Comparison of ENCODE assay signal across 8 cellular contexts in the genomic region with DNA sequence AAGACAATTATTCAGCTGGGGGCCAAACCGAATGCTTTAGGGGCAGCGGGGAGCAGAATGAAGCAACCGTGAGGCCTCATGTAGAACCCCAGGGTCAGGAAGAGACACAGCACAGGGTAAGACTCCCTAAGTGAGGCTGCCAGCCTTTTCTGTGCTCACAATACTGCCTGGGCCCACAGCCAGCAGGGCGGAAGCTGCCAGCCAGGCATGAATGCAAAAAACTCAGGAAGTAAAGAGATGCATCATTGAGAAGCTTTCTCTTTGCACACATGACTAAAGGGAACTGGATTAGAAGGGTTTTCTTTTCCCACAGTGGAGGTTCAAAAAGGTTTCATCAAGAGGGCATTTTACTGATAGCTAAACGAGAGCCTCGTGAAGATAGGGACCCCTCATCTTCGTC. TPM values are rescaled to one million over a fixed set of nuclear protein-coding genes. Genes with fewer than 3 reads are reported as not detected.
DNase-seq lines count a peak whose midpoint lies in the region; ATAC-seq and TF ChIP-seq lines count a peak whose summit lies in the region.

No MANE protein-coding gene starts in this region.

- H4K5ac ChIP-seq in H9 (ENCODE audit: insufficient read length, low read depth, low read length): no peak overlapping the region

- H3K27ac Mint-ChIP-seq in naive B cell: peak overlapping the region in 4 of 6 donors; percentile 5 to 78 (median 56)
- no peak overlapping the region for H3K27ac Mint-ChIP-seq in H9

- no peak overlapping the region for H3K14ac ChIP-seq in H9 (ENCODE audit: insufficient read depth, low read length)

- H3K9ac ChIP-seq in H9 (ENCODE audit: extremely low read depth, insufficient read length, low read length): no peak overlapping the region

- H3K27me3 Mint-ChIP-seq in naive B cell (no peaks in the 10 kb centered on the region), H9 (ENCODE audit: low read depth) (peaks cover 2% of the 10 kb centered on the region; the same call in 1 of the 2 replicates)

- intact Hi-C loops in dorsolateral prefrontal cortex (cut with DNase I): no loop called here

- no peak overlapping the region for H2BK15ac ChIP-seq in H9 (ENCODE audit: low read depth, low read length)

- no peaks in the 10 kb centered on the region for H3K9me3 ChIP-seq in H9 (ENCODE audit: control insufficient read depth, low read depth, low read length)

- no peak overlapping the region for H4K91ac ChIP-seq in H9 (ENCODE audit: insufficient read length, low read depth, low read length)

- H3K27me3 ChIP-seq in dorsolateral prefrontal cortex: no peaks in the 10 kb centered on the region
- H3K27me3 ChIP-seq in H9 (ENCODE audit: insufficient read depth, low read length): no peaks in the 10 kb centered on the region

- no peaks in the 10 kb centered on the region for H3K23me2 ChIP-seq in H9 (ENCODE audit: insufficient read length, low read depth, low read length, poor library complexity, severe bottlenecking)

- DNase-seq in Caki2 (ENCODE audit: low read depth) (peak; percentile 67), NCI-H446 treated with DMSO at 0.1 percent for 48 hours (lab: John Stamatoyannopoulos, UW) (peak; percentile 76), dorsolateral prefrontal cortex (peak in 8 of 10 donors; percentile 33 to 82 (median 66)), naive B cell (no peak), H9 (no peak)

- H3K36me3 Mint-ChIP-seq in naive B cell (no peaks in the 10 kb centered on the region), H9 (ENCODE audit: insufficient read depth in 1 of 3, low read depth in 3 of 3) (no peaks in the 10 kb centered on the region)

- H3K27ac ChIP-seq in dorsolateral prefrontal cortex (peak overlapping the region in 39 of 59 donors; percentile 3 to 78 (median 49)), H9 (ENCODE audit: insufficient read length, low read depth, low read length) (no peak overlapping the region)

- H3K4ac ChIP-seq in H9 (ENCODE audit: low read depth, low read length): no peak overlapping the region

- TF ChIP-seq CTCF in dorsolateral prefrontal cortex (IDR thresholded peaks at IDR 0.05 in 54 of 56, conservative IDR thresholded peaks at IDR 0.05 in 2 of 56; ENCODE audit: low read depth in 1 of 56, partially characterized antibody in 56 of 56) (no peak), H9 (conservative IDR thresholded peaks at IDR 0.05) (no peak)

- no peaks in the 10 kb centered on the region for H3K9me3 Mint-ChIP-seq in naive B cell
- H3K9me3 Mint-ChIP-seq in H9: no peaks in the 10 kb centered on the region

- peak; percentile 52 to 58 for ATAC-seq in naive B cell (ENCODE audit: low read depth in 2 of 2)
- ATAC-seq in GM21737 (IDR thresholded peaks at IDR 0.05; ENCODE audit: unreplicated experiment): no peak
- ATAC-seq in HG03196 (IDR thresholded peaks at IDR 0.05; ENCODE audit: unreplicated experiment): no peak
- no peak for ATAC-seq in GM19324 (IDR thresholded peaks at IDR 0.05; ENCODE audit: low FRiP score, unreplicated experiment)

- H3K4me3 Mint-ChIP-seq in naive B cell (peak overlapping the region in 2 of 8 donors; percentile 17 to 56), H9 (no peak overlapping the region)

- WGBS in H9 (ENCODE audit: extremely low coverage, insufficient read length, low lambda C conversion rate): no CpG with 5 or more reads among the region's 7 CpGs

- H4K8ac ChIP-seq in H9 (replicated peaks; ENCODE audit: insufficient read length, low read depth, low read length): no peak overlapping the region

- H2BK20ac ChIP-seq in H9 (ENCODE audit: low read depth, low read length, poor library complexity, severe bottlenecking): no peak overlapping the region

- no peaks in the 10 kb centered on the region for H3K79me1 ChIP-seq in H9 (ENCODE audit: insufficient read depth, low read depth, low read length, poor library complexity, severe bottlenecking)

- no peak overlapping the region for H2AFZ ChIP-seq in H9 (ENCODE audit: low read length)

- no peak overlapping the region for H2BK12ac ChIP-seq in H9 (ENCODE audit: insufficient read length, low read depth, low read length)

- no peak overlapping the region for H2BK5ac ChIP-seq in H9 (ENCODE audit: insufficient read length, low read length)

- H3K4me1 Mint-ChIP-seq in naive B cell (peaks cover 18 to 23% (median 19%) of the 10 kb centered on the region in 3 donors), H9 (peaks cover 12% of the 10 kb centered on the region in 2 experiments)

- no peak overlapping the region for H3K4me2 ChIP-seq in H9 (ENCODE audit: insufficient read depth, insufficient read length, low read length)

- H3K56ac ChIP-seq in H9 (ENCODE audit: insufficient read length, low read depth, low read length): no peak overlapping the region

- H3K23ac ChIP-seq in H9 (ENCODE audit: insufficient read length, low read depth, low read length): no peak overlapping the region

- H4K20me1 ChIP-seq in H9 (ENCODE audit: control insufficient read depth, insufficient read depth, insufficient read length): no peaks in the 10 kb centered on the region

- H3K4me1 ChIP-seq in H9 (ENCODE audit: insufficient read depth, low read length): no peaks in the 10 kb centered on the region

- no peak overlapping the region for H3K4me3 ChIP-seq in dorsolateral prefrontal cortex

- no peak overlapping the region for H2AK5ac ChIP-seq in H9 (ENCODE audit: insufficient read length, low read length)

- H2BK120ac ChIP-seq in H9 (ENCODE audit: low read depth, low read length, poor library complexity, severe bottlenecking): no peak overlapping the region

- H3K18ac ChIP-seq in H9 (ENCODE audit: insufficient read length, low read depth, low read length): no peak overlapping the region

- no peaks in the 10 kb centered on the region for H3K79me2 ChIP-seq in H9 (ENCODE audit: insufficient read depth, low read length)

- in situ Hi-C loops in Caki2 (cut with HindIII; ENCODE audit: low pct_unique_long_range_greater_than_20kb, low sequenced_read_pairs): no loop called here

- H3T11ph ChIP-seq in H9 (ENCODE audit: low read length): no peak overlapping the region

RNA-seq across cellular contexts. Expression of gene CA12, which starts 33.3 kb away (rescaled TPM):
- total RNA-seq in Caki2 (2014; rRNA removed; shearing (Covaris generic); ENCODE audit: low replicate concordance): 194 and 272 TPM in 2 replicates
- 10 to 100 TPM in 4 of 120 experiments, 1 to 10 TPM in 106, under 1 TPM in 10; 0.37 to 18.4 (median 2.5) TPM for total RNA-seq in dorsolateral prefrontal cortex
- polyA plus RNA-seq in naive B cell (ENCODE audit: low read depth in 6 of 6): not detected
- total RNA-seq in H9 (2021): 0.42 and 0.68 TPM in 2 replicates

Comparison
In these comparisons a context has a peak if more than half of its experiments do, and no peak if none do; other contexts are left out.
1. DNase-seq: peak in Caki2 (single experiment), NCI-H446 treated with DMSO at 0.1 percent for 48 hours (single experiment) and dorsolateral prefrontal cortex (8 of 10); none in naive B cell (single experiment) and H9 (single experiment).
2. ATAC-seq: peak in naive B cell (2 of 2); none in GM21737 (single experiment), HG03196 (single experiment) and GM19324 (single experiment).
3. H3K27ac Mint-ChIP-seq: peak in naive B cell (4 of 6); none in H9 (0 of 3).
4. RNA of gene CA12, which starts 33.3 kb away (total RNA-seq): 194 to 272 TPM in Caki2; 0.37 to 18.4 TPM in dorsolateral prefrontal cortex and 0.42 to 0.68 TPM in H9; every median in the first group is over 10 times any median in the second.